23 cellular contexts compared by ENCODE assay signal in genomic region chr6:39558791-39559190, GRCh38.
"Had no signal": no experiment of that assay in that cellular context is flagged by ENCODE, and none has a peak within 500 bp of the region (broad histone marks: within the 10 kb centered on the region; RNA-seq: fewer than 3 reads in every experiment).

No MANE protein-coding gene starts in this region.

- H3K27ac ChIP-seq: left ventricle myocardium inferior, ovary, right atrium auricular region, right lobe of liver, stomach, testis, thyroid gland, transverse colon, upper lobe of left lung had no signal

- DNase-seq: islet precursor cell; left ventricle myocardium inferior; mesendoderm; midbrain; mucosa of descending colon; naive thymus-derived CD4-positive, alpha-beta T cell; ovary; right lobe of liver; stimulated activated CD4-positive, alpha-beta T cell treated with anti-CD3 and anti-CD28 coated beads, Interleukin-12 subunit alpha, Interleukin-12 subunit beta, amount 100 ng/mL, for 4 hours; stimulated activated CD4-positive, alpha-beta T cell treated with anti-CD3 and anti-CD28 coated beads, Interleukin-15, amount 100 ng/mL, for 24 hours; stimulated activated CD4-positive, alpha-beta T cell treated with anti-CD3 and anti-CD28 coated beads, Interleukin-2, amount 100 ng/mL, for 24 hours; stimulated activated CD4-positive, alpha-beta T cell treated with anti-CD3 and anti-CD28 coated beads, Interleukin-4, amount 100 ng/mL, for 1 hour; stimulated activated naive B cell treated with anti-CD40 and anti-IgM and Interleukin-4, amounts not matched to agents 10 μg/mL and 1 μg/mL and 100 μg/mL, for 72 hours; stimulated activated naive CD8-positive, alpha-beta T cell treated with anti-CD3 and anti-CD28 coated beads, Interleukin-15, Interleukin-2, amounts not matched to agents 100 U/mL and 50 U/mL, for 24 hours; stomach; testis; thyroid gland; transverse colon; upper lobe of left lung had no signal

- H3K4me1 ChIP-seq: right atrium auricular region, stomach, testis, thyroid gland, transverse colon had no signal

- H3K36me3 ChIP-seq: left ventricle myocardium inferior, ovary, right atrium auricular region, right lobe of liver, stomach, thyroid gland, transverse colon, upper lobe of left lung had no signal

- ATAC-seq: mucosa of descending colon; naive thymus-derived CD4-positive, alpha-beta T cell; natural killer cell treated with Interleukin-12 subunit alpha and Interleukin-12 subunit beta and Interleukin-15 and Interleukin-18, amount 100 ng/mL, for 72 hours; right lobe of liver; stimulated activated naive B cell treated with anti-CD40 and anti-IgM and Interleukin-4, amounts not matched to agents 10 μg/mL and 1 μg/mL and 100 μg/mL, for 72 hours; stimulated activated naive CD8-positive, alpha-beta T cell treated with anti-CD3 and anti-CD28 coated beads, Interleukin-15, Interleukin-2, amounts not matched to agents 100 U/mL and 50 U/mL, for 24 hours had no signal

- H3K4me3 ChIP-seq: left ventricle myocardium inferior, lung, mucosa of descending colon, ovary, right atrium auricular region, right lobe of liver, skin epidermis, stomach, testis, thyroid gland, transverse colon, upper lobe of left lung had no signal

- H3K9me3 ChIP-seq: left ventricle myocardium inferior, mucosa of descending colon, ovary, right atrium auricular region, right lobe of liver, stomach, testis, thyroid gland, transverse colon, upper lobe of left lung had no signal

- H3K27me3 ChIP-seq: ovary, right atrium auricular region, right lobe of liver, stomach, testis, thyroid gland, transverse colon, upper lobe of left lung had no signal
